8 cellular contexts compared by ENCODE assay signal in the genomic region with DNA sequence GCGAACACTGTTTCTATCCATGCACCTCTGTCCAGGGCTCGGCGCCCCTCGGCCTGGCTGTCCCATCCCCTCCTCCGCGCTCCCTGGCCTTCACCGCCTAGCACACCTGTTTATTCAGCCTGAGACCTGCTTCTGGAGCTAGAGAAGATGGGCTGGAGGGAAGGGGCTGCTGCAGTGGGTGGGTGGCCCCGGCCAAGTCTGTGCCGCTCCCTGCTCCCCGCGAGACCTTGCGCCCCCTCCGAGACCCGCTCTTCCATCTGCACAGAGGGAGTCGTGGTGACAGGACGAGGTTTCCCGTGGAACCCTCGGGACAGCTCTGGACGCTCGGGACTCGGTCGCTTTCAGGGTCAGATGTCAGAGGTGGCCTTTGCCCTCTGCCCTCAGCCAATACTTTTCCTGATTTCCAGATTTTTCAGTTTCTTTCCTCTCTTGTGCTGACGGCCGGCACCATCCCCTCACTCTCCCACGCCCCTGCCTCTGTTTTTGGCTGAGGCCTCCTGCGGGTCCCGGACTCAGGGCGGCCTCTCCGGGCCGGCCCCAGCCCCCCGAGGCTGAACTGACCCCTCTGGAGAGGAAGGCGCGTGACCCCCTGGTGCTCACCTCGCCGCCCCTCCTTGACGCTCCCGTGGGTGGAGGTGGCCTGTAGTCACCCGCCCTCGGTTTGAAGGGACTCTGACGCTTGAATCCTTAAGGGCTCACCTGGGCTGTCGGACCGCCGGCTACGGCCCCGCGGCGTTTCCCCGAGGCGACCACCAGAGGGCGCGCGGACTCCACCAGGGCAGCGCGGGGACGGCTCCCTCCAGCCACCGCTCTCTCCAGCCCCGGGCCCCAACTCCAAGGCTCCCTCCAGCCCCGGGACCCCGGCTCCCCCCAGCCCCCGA. TPM values are rescaled to one million over a fixed set of nuclear protein-coding genes. Genes with fewer than 3 reads are reported as not detected.
DNase-seq lines count a peak whose midpoint lies in the region; ATAC-seq and TF ChIP-seq lines count a peak whose summit lies in the region.

No MANE protein-coding gene starts in this region.

- intact Hi-C loops in ovary (cut with DNase I) = loop anchor here in 2 of 4 donors (10.0 kb wide), 2 partner anchors 968 to 1028 kb away; no protein-coding TSS in a partner anchor
- intact Hi-C loops in upper lobe of right lung (cut with DNase I) = no loop called here

- POLR2A ChIA-PET in HEK293 (lab: Yijun Ruan, JAX) = no interaction called here

- no peaks in the 10 kb centered on the region for H3K36me3 Mint-ChIP-seq in activated T-cell treated with anti-CD3 and anti-CD28 coated beads, Interleukin-2, amount 50 U/mL, for 72 hours (ENCODE audit: insufficient read depth in 2 of 2)

- peak; percentile 58 for DNase-seq in GM06990 (ENCODE audit: extremely low read depth, insufficient read length)
- peak; percentile 18 for DNase-seq in NCI-H774 (lab: John Stamatoyannopoulos, UW)
- DNase-seq in activated T-cell treated with anti-CD3 and anti-CD28 coated beads, Interleukin-2, amount 50 U/mL, for 72 hours = peak; percentile 67 to 82
- DNase-seq in fibroblast of villous mesenchyme (ENCODE audit: low read depth) = peak; percentile 19
- DNase-seq in ovary = peak in 4 of 5 donors; percentile 42 to 71 (median 56)
- peak; percentile 85 for DNase-seq in upper lobe of right lung
- no peak for DNase-seq in NCI-H526 treated with DMSO at 0.1 percent for 48 hours (lab: John Stamatoyannopoulos, UW)

- WGBS in ovary, 3 donors = 18 to 31% (median 27%) methylated on average over 45 to 60 of the region's 60 CpGs

- H3K36me3 ChIP-seq in GM06990 (ENCODE audit: control insufficient read depth, insufficient read depth, low read length) (no peaks in the 10 kb centered on the region), HEK293 (ENCODE audit: control insufficient read depth in 2 of 2, insufficient read depth in 1 of 2, low read length in 2 of 2) (no peaks in the 10 kb centered on the region), ovary (no peaks in the 10 kb centered on the region), upper lobe of right lung (no peaks in the 10 kb centered on the region)

- TF ChIP-seq CTCF in GM06990 (IDR thresholded peaks at IDR 0.05; ENCODE audit: insufficient read depth, low read length, poor library complexity, severe bottlenecking) = peak; percentile 86
- peak; percentile 83 for TF ChIP-seq CTCF in HEK293 (tag by site-specific recombination; IDR thresholded peaks at IDR 0.05)
- TF ChIP-seq CTCF in fibroblast of villous mesenchyme (IDR thresholded peaks at IDR 0.05; ENCODE audit: insufficient read depth, low read depth, low read length) = peak; percentile 40
- TF ChIP-seq CTCF in ovary (IDR thresholded peaks at IDR 0.05) = peak; percentile 23 to 56 (median 40)
- peak; percentile 94 for TF ChIP-seq CTCF in upper lobe of right lung (IDR thresholded peaks at IDR 0.05)

- CTCF ChIA-PET in HEK293 (lab: Yijun Ruan, JAX) = interaction anchor here (0.6 to 0.7 kb wide), 3 partner anchors 750 to 983 kb away, joined by 3 to 6 read pairs (median 5); no protein-coding TSS in a partner anchor

- no peak for TF ChIP-seq POLR2A in ovary (IDR thresholded peaks at IDR 0.05)

- no peaks in the 10 kb centered on the region; the same call in 1 of the 2 replicates for H3K27me3 ChIP-seq in GM06990 (replicated peaks; ENCODE audit: control insufficient read depth, insufficient read depth, low read length)
- H3K27me3 ChIP-seq in ovary = no peaks in the 10 kb centered on the region
- H3K27me3 ChIP-seq in upper lobe of right lung = peaks cover 33% of the 10 kb centered on the region

- H3K4me3 Mint-ChIP-seq in activated T-cell treated with anti-CD3 and anti-CD28 coated beads, Interleukin-2, amount 50 U/mL, for 72 hours = no peak overlapping the region

- H3K4me1 ChIP-seq in HEK293 (ENCODE audit: control insufficient read depth, insufficient read depth, low read length) (no peaks in the 10 kb centered on the region), ovary (ENCODE audit: insufficient read depth) (no peaks in the 10 kb centered on the region), upper lobe of right lung (no peaks in the 10 kb centered on the region)

- ATAC-seq in activated T-cell treated with anti-CD3 and anti-CD28 coated beads, Interleukin-2, amount 50 U/mL, for 72 hours (replicated peaks in 1 of 2) = peak; percentile 76 to 80
- ATAC-seq in upper lobe of right lung = peak; percentile 93

- H3K4me3 ChIP-seq in GM06990 (replicated peaks; ENCODE audit: low read depth, low read length) (no peak overlapping the region), HEK293 (ENCODE audit: low read depth, low read length) (no peak overlapping the region), fibroblast of villous mesenchyme (ENCODE audit: low read depth, low read length) (no peak overlapping the region), ovary (no peak overlapping the region), upper lobe of right lung (no peak overlapping the region)

- TF ChIP-seq EP300 in ovary (IDR thresholded peaks at IDR 0.05) = no peak

- H3K27ac ChIP-seq in HEK293 (ENCODE audit: extremely low read depth, low read depth, low read length) (no peak overlapping the region), ovary (no peak overlapping the region), upper lobe of right lung (no peak overlapping the region)

- peaks cover 36% of the 10 kb centered on the region for H3K27me3 Mint-ChIP-seq in activated T-cell treated with anti-CD3 and anti-CD28 coated beads, Interleukin-2, amount 50 U/mL, for 72 hours (ENCODE audit: low read depth)

- H3K9me3 Mint-ChIP-seq in activated T-cell treated with anti-CD3 and anti-CD28 coated beads, Interleukin-2, amount 50 U/mL, for 72 hours = no peaks in the 10 kb centered on the region

- H3K27ac Mint-ChIP-seq in activated T-cell treated with anti-CD3 and anti-CD28 coated beads, Interleukin-2, amount 50 U/mL, for 72 hours = no peak overlapping the region

- no peaks in the 10 kb centered on the region for H3K9me3 ChIP-seq in HEK293 (ENCODE audit: control insufficient read depth, insufficient read depth, low read depth, low read length)
- no peaks in the 10 kb centered on the region for H3K9me3 ChIP-seq in ovary
- H3K9me3 ChIP-seq in upper lobe of right lung = no peaks in the 10 kb centered on the region

- H3K4me1 Mint-ChIP-seq in activated T-cell treated with anti-CD3 and anti-CD28 coated beads, Interleukin-2, amount 50 U/mL, for 72 hours (ENCODE audit: low read depth) = peaks cover 8% of the 10 kb centered on the region

TF ChIP-seq in HEK293, 187 proteins besides CTCF, POLR2A, EP300 and RAD21:
- TF ChIP-seq ZBTB48 (tag by site-specific recombination; IDR thresholded peaks at IDR 0.05) (peak; percentile 60), ZBTB21 (tag by site-specific recombination; IDR thresholded peaks at IDR 0.05) (no peak), ZNF184 (tag by site-specific recombination; IDR thresholded peaks at IDR 0.05) (no peak), EGR2 (tag by site-specific recombination; IDR thresholded peaks at IDR 0.05; ENCODE audit: low read depth) (no peak), AEBP2 (tag by site-specific recombination; IDR thresholded peaks at IDR 0.05; ENCODE audit: borderline replicate concordance) (no peak), ZNF223 (tag by site-specific recombination; IDR thresholded peaks at IDR 0.05) (no peak), PRDM4 (tag by site-specific recombination; IDR thresholded peaks at IDR 0.05) (no peak), ZNF654 (tag by site-specific recombination; IDR thresholded peaks at IDR 0.05; ENCODE audit: low read depth) (peak; percentile 64)
- TF ChIP-seq, protein P1, sequence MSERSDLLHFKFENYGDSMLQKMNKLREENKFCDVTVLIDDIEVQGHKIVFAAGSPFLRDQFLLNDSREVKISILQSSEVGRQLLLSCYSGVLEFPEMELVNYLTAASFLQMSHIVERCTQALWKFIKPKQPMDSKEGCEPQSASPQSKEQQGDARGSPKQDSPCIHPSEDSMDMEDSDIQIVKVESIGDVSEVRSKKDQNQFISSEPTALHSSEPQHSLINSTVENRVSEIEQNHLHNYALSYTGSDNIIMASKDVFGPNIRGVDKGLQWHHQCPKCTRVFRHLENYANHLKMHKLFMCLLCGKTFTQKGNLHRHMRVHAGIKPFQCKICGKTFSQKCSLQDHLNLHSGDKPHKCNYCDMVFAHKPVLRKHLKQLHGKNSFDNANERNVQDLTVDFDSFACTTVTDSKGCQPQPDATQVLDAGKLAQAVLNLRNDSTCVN (tag by site-specific recombination; optimal IDR thresholded peaks at IDR 0.05) = peak; percentile 30

RNA-seq across cellular contexts. Expression of gene SHH, which starts 15.6 kb away (rescaled TPM):
- under 1 TPM; 0.05 to 0.10 TPM for total RNA-seq in activated T-cell treated with anti-CD3 and anti-CD28 coated beads, Interleukin-2, amount 50 U/mL, for 72 hours
- total RNA-seq in fibroblast of villous mesenchyme (not detected in 2 replicates), ovary (under 1 TPM in 2 of 7 donors, not detected in 5; 0.33 to 0.48 TPM), upper lobe of right lung (10.1 TPM)
- polyA plus RNA-seq in ovary = not detected

Comparison
In these comparisons a context has a peak if more than half of its experiments do, and no peak if none do; other contexts are left out.
1. CTCF ChIP-seq: peak in every context shown above with its lines; median percentile 94 in upper lobe of right lung; 86 in GM06990; 83 in HEK293; 40 in fibroblast of villous mesenchyme; 40 in ovary.